8 cellular contexts compared by ENCODE assay signal in the genomic region with DNA sequence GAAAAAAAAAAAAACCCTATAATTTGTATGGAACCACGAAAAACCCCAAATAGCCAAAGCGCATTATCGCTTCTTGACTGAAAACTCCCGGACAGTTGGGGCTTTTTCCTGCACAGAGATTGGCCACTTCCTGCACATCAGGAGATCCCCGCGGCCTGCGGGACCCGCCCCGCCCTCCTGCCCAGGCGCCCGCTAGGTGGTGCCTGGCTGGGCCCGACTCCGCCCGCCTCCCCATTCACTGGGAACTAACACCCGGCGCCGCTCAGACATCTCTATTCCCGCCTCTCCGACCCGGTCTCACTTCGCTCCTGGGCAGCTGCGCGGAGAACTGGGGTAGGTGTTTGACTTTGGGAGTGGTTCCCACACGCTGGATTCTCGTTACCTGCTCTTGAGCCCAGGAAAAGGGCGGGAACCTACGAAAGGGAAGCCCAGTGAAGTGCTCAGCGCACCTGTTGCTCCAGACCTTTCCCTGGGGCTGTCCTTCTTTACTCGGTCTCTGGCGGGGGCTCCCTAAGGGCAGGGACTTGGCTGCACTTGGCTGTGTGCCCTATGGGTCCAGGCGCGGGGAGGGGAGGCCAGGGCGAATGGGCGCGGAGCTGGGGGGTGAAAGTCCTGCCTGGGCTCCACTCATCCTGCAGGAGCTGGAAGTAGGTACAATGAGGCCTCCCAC. TPM values are rescaled to one million over a fixed set of nuclear protein-coding genes. Genes with fewer than 3 reads are reported as not detected.
A peak's percentile ranks its signal among the peaks of the same experiment; 100 is the strongest.
DNase-seq lines count a peak whose midpoint lies in the region; ATAC-seq and TF ChIP-seq lines count a peak whose summit lies in the region.

A gene with protein sequence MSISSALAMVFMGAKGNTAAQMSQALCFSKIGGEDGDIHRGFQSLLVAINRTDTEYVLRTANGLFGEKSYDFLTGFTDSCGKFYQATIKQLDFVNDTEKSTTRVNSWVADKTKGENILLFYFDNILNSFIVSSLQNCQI (plus strand): TSS at position 234 of the 670 bp plus-strand sequence. CDS start 4,155 bp downstream, outside the sequence.

- peaks cover 3 to 6% of the 10 kb centered on the region in 2 donors for H3K36me3 Mint-ChIP-seq in activated T-cell treated with anti-CD3 and anti-CD28 coated beads, Interleukin-2, amount 50 U/mL, for 72 hours (ENCODE audit: insufficient read depth in 2 of 2)
- H3K36me3 Mint-ChIP-seq in osteocyte (ENCODE audit: unreplicated experiment): no peaks in the 10 kb centered on the region

- TF ChIP-seq CTCF in AG04449 (IDR thresholded peaks at IDR 0.05; ENCODE audit: insufficient read depth, low read length, missing control alignments) (peak; percentile 47), gastroesophageal sphincter (IDR thresholded peaks at IDR 0.05) (peak in 1 of 4 experiments; percentile 47), osteocyte (IDR thresholded peaks at IDR 0.05) (peak; percentile 34)

- peaks cover 58% of the 10 kb centered on the region for H3K4me1 Mint-ChIP-seq in activated T-cell treated with anti-CD3 and anti-CD28 coated beads, Interleukin-2, amount 50 U/mL, for 72 hours (ENCODE audit: low read depth)
- peaks cover 11% of the 10 kb centered on the region for H3K4me1 Mint-ChIP-seq in osteocyte (ENCODE audit: unreplicated experiment)

- no peaks in the 10 kb centered on the region for H3K36me3 ChIP-seq in gastroesophageal sphincter

- peaks cover 41% of the 10 kb centered on the region for H3K27me3 ChIP-seq in gastroesophageal sphincter

- no peak for TF ChIP-seq EP300 in gastroesophageal sphincter (IDR thresholded peaks at IDR 0.05)

- no peak for TF ChIP-seq POLR2A in gastroesophageal sphincter (IDR thresholded peaks at IDR 0.05)

- H3K9me3 Mint-ChIP-seq in activated T-cell treated with anti-CD3 and anti-CD28 coated beads, Interleukin-2, amount 50 U/mL, for 72 hours: peaks cover 3 to 4% of the 10 kb centered on the region in 2 donors
- H3K9me3 Mint-ChIP-seq in osteocyte (ENCODE audit: unreplicated experiment): no peaks in the 10 kb centered on the region

- H3K4me3 Mint-ChIP-seq in activated T-cell treated with anti-CD3 and anti-CD28 coated beads, Interleukin-2, amount 50 U/mL, for 72 hours: peak within 1 kb of the TSS; percentile 92 to 93
- H3K4me3 Mint-ChIP-seq in osteocyte (ENCODE audit: unreplicated experiment): peak within 1 kb of the TSS; percentile 42

- 0 to 6% methylated on average over 6 to 13 of the region's 35 CpGs for WGBS in gastroesophageal sphincter (ENCODE audit: low coverage in 1 of 2), 2 donors

- CTCF ChIA-PET in AG04449 (lab: Yijun Ruan, JAX): interaction anchor here (0.8 to 1.9 kb wide), 6 partner anchors 10 to 45 kb away, joined by 3 to 11 read pairs (median 5); no protein-coding TSS in a partner anchor

- ATAC-seq in GM18858 (IDR thresholded peaks at IDR 0.05; ENCODE audit: unreplicated experiment): peak; percentile 78
- ATAC-seq in HG02973 (IDR thresholded peaks at IDR 0.05; ENCODE audit: unreplicated experiment): peak; percentile 93
- peak; percentile 77 to 88 for ATAC-seq in activated T-cell treated with anti-CD3 and anti-CD28 coated beads, Interleukin-2, amount 50 U/mL, for 72 hours (replicated peaks in 1 of 2)
- peak; percentile 62 for ATAC-seq in gastroesophageal sphincter

- H3K27ac Mint-ChIP-seq in activated T-cell treated with anti-CD3 and anti-CD28 coated beads, Interleukin-2, amount 50 U/mL, for 72 hours: peak within 1 kb of the TSS; percentile 97
- H3K27ac Mint-ChIP-seq in osteocyte (ENCODE audit: unreplicated experiment): no peak within 1 kb of the TSS

- POLR2A ChIA-PET in AG04449 (lab: Yijun Ruan, JAX): no interaction called here

- peak within 1 kb of the TSS in 1 of 4 donors; percentile 9 for H3K27ac ChIP-seq in gastroesophageal sphincter

- DNase-seq in AG04449 (ENCODE audit: low read depth, low spot score) (no peak), NCI-H2227 treated with DMSO at 0.1 percent for 48 hours (lab: John Stamatoyannopoulos, UW) (peak; percentile 48), osteocyte (ENCODE audit: extremely low spot score, unreplicated experiment) (no peak), middle frontal gyrus (ENCODE audit: extremely low spot score, low spot score) (no peak)
- DNase-seq in activated T-cell treated with anti-CD3 and anti-CD28 coated beads, Interleukin-2, amount 50 U/mL, for 72 hours: peak; percentile 82 to 85

- H3K4me1 ChIP-seq in gastroesophageal sphincter: peaks cover 0 to 10% (median 0%) of the 10 kb centered on the region in 3 donors

- peak within 1 kb of the TSS; percentile 56 for H3K4me3 ChIP-seq in AG04449 (ENCODE audit: low read depth, low read length)
- peak within 1 kb of the TSS; percentile 17 to 40 for H3K4me3 ChIP-seq in gastroesophageal sphincter

- H3K27me3 Mint-ChIP-seq in activated T-cell treated with anti-CD3 and anti-CD28 coated beads, Interleukin-2, amount 50 U/mL, for 72 hours (ENCODE audit: low read depth): peaks cover 29% of the 10 kb centered on the region
- peaks cover 39% of the 10 kb centered on the region for H3K27me3 Mint-ChIP-seq in osteocyte (ENCODE audit: unreplicated experiment)

- peaks cover 0 to 6% (median 0%) of the 10 kb centered on the region in 3 donors for H3K9me3 ChIP-seq in gastroesophageal sphincter

RNA-seq across cellular contexts. Expression of the gene that starts here (rescaled TPM):
- total RNA-seq in activated T-cell treated with anti-CD3 and anti-CD28 coated beads, Interleukin-2, amount 50 U/mL, for 72 hours: 10 to 100 TPM; 65.8 to 68.8 TPM
- not detected for total RNA-seq in gastroesophageal sphincter
- total RNA-seq in osteocyte: not detected in 2 replicates

Comparison
In these comparisons a context has a peak if more than half of its experiments do, and no peak if none do; other contexts are left out.
1. RNA of the gene that starts here (total RNA-seq): 65.8 to 68.8 TPM in activated T-cell treated with anti-CD3 and anti-CD28 coated beads, Interleukin-2, amount 50 U/mL, for 72 hours; not detected in gastroesophageal sphincter and not detected in osteocyte; every median in the first group is over 10 times any median in the second.
2. Peak in ATAC-seq and H3K4me3 ChIP-seq in gastroesophageal sphincter; RNA of the gene not detected or under 1 TPM.
3. DNase-seq: peak in NCI-H2227 treated with DMSO at 0.1 percent for 48 hours (single experiment) and activated T-cell treated with anti-CD3 and anti-CD28 coated beads, Interleukin-2, amount 50 U/mL, for 72 hours (2 of 2); none in AG04449 (single experiment), osteocyte (single experiment) and middle frontal gyrus (single experiment).
4. Peak in every context shown above with its lines, with median percentiles within 50 percentile points of each other: ATAC-seq.